Comparison of ENCODE assay signal across 30 cellular contexts in the genomic region with DNA sequence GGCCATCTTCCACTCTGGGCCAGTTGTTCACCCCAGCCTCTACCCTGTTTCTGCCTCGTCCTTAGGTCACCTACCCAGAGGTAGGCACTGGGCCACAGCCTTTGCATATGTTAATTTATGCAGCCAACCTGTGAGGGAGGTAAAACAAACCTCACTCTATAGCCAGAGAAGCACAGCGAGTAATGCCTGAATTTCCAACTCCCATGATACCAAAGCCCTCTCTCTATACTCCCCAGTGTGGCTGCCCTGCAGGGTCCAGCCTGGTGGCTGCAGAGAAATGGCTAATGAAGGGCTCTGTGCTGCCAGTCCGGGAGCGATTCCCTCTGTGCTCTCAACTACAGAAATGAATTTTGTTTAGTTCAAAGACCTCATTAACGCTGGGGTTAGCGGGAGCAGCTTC.
"Had no signal": no experiment of that assay in that cellular context is flagged by ENCODE, and none has a peak within 500 bp of the region (broad histone marks: within the 10 kb centered on the region; RNA-seq: fewer than 3 reads in every experiment).

No MANE protein-coding gene starts in this region.

- H3K4me1 Mint-ChIP-seq: naive thymus-derived CD4-positive, alpha-beta T cell; nephron had no signal

- H3K4me2 ChIP-seq: neural progenitor cell, smooth muscle cell had no signal

- DNase-seq: colonic mucosa; dermis blood vessel endothelial cell; effector memory CD4-positive, alpha-beta T cell; esophagus squamous epithelium; foreskin melanocyte; glutamatergic neuron; heart right ventricle; hippocampal formation; left cardiac atrium; left lung; mesenchymal stem cell; midbrain; naive thymus-derived CD4-positive, alpha-beta T cell; right lobe of liver; stimulated activated CD4-positive, alpha-beta T cell treated with anti-CD3 and anti-CD28 coated beads, Interleukin-12 subunit alpha, Interleukin-12 subunit beta, amount 100 ng/mL, for 4 hours; stimulated activated CD4-positive, alpha-beta T cell treated with anti-CD3 and anti-CD28 coated beads, Interleukin-1b, Interleukin-23, amount 100 ng/mL, for 48 hours; stimulated activated CD4-positive, alpha-beta T cell treated with anti-CD3 and anti-CD28 coated beads, Interleukin-4, amount 100 ng/mL, for 1 hour; stimulated activated CD8-positive, alpha-beta memory T cell treated with anti-CD3 and anti-CD28 coated beads, Interleukin-4, amount 100 ng/mL, for 48 hours; stimulated activated naive CD4-positive, alpha-beta T cell treated with Interleukin-2 at 50 U/mL for 16 hours; stomach; thyroid gland; trophoblast cell had no signal

- H3K27ac Mint-ChIP-seq: naive thymus-derived CD4-positive, alpha-beta T cell; nephron; neural progenitor cell; progenitor cell of endocrine pancreas had no signal

- H3K27me3 ChIP-seq: colonic mucosa, neural progenitor cell, right lobe of liver, thyroid gland, vagina had no signal

- H2AFZ ChIP-seq: neural progenitor cell, parathyroid adenoma had no signal

- H3K9me3 Mint-ChIP-seq: nephron had no signal

- H3K27ac ChIP-seq: colonic mucosa, esophagus squamous epithelium, heart right ventricle, left lung, neural progenitor cell, parathyroid adenoma, right lobe of liver, stomach, thyroid gland, vagina had no signal

- H3K36me3 ChIP-seq: colonic mucosa, esophagus squamous epithelium, heart right ventricle, left lung, neural progenitor cell, right lobe of liver, stomach, thyroid gland, vagina had no signal

- H3K36me3 Mint-ChIP-seq: naive thymus-derived CD4-positive, alpha-beta T cell; neural progenitor cell had no signal

- ATAC-seq: heart right ventricle; left cardiac atrium; naive thymus-derived CD4-positive, alpha-beta T cell; right lobe of liver had no signal

- H3K4me3 Mint-ChIP-seq: naive thymus-derived CD4-positive, alpha-beta T cell; nephron; neural progenitor cell had no signal

- H3K4me1 ChIP-seq: colonic mucosa, esophagus squamous epithelium, heart right ventricle, left lung, neural progenitor cell, parathyroid adenoma, right lobe of liver, stomach, thyroid gland, vagina had no signal

- FAIRE-seq: endometrium, islet of Langerhans had no signal

- H3K9me3 ChIP-seq: colonic mucosa, esophagus squamous epithelium, heart right ventricle, left lung, right lobe of liver, stomach, thyroid gland, vagina had no signal

- H3K79me2 ChIP-seq: parathyroid adenoma had no signal

- H3K4me3 ChIP-seq: colonic mucosa, esophagus squamous epithelium, heart right ventricle, left lung, neural progenitor cell, right lobe of liver, smooth muscle cell, stomach, thyroid gland, vagina had no signal

- H3K9ac ChIP-seq: neural progenitor cell, parathyroid adenoma had no signal
